9 cellular contexts compared by ENCODE assay signal in genomic region chr1:145286924-145287555, GRCh38. TPM values are rescaled to one million over a fixed set of nuclear protein-coding genes. Genes with fewer than 3 reads are reported as not detected.
A peak's percentile ranks its signal among the peaks of the same experiment; 100 is the strongest.
DNase-seq lines count a peak whose midpoint lies in the region; FAIRE-seq and TF ChIP-seq lines count a peak whose summit lies in the region.
"Not testable (repeated sequence)": the region's sequence is repeated elsewhere in the genome, so short reads cannot be mapped to it uniquely, and the experiment has no call there.
"Had no signal": no experiment of that assay in that cellular context is flagged by ENCODE, and none has a peak within 500 bp of the region (broad histone marks: within the 10 kb centered on the region; RNA-seq: fewer than 3 reads in every experiment).

No MANE protein-coding gene starts in this region.

- not testable (repeated sequence) for H3K36me3 ChIP-seq in WERI-Rb-1; H1 (ENCODE audit: control insufficient read depth in 2 of 4, insufficient read depth in 4 of 4, low read length in 3 of 4); neuron (ENCODE audit: insufficient read depth, low read length)

- not testable (repeated sequence) for TF ChIP-seq POLR2A in H1 (IDR thresholded peaks at IDR 0.05; ENCODE audit: control extremely low read depth in 1 of 2, low read depth in 2 of 2, low read length in 2 of 2)

- not testable (repeated sequence) for H3K9ac ChIP-seq in H1 (replicated peaks in 1 of 4; ENCODE audit: extremely low read depth in 1 of 4, low read depth in 3 of 4, low read length in 3 of 4)

- H3K79me2 ChIP-seq in H1 (ENCODE audit: control insufficient read depth in 1 of 2, insufficient read depth in 2 of 2, low read length in 2 of 2), result not testable (repeated sequence)

- not testable (repeated sequence) for H2BK12ac ChIP-seq in H1 (ENCODE audit: low read depth, low read length)

- TF ChIP-seq CTCF in C4-2B (conservative IDR thresholded peaks at IDR 0.05), result peak; percentile 20; the same call in 1 of the 2 replicates
- 0 out of 2 replicates have a peak, but pooled peaks have one; percentile 25 for TF ChIP-seq CTCF in WERI-Rb-1 (IDR thresholded peaks at IDR 0.05; ENCODE audit: low read depth, low read length)
- not testable (repeated sequence) for TF ChIP-seq CTCF in H1 (IDR thresholded peaks at IDR 0.05; ENCODE audit: control extremely low read depth in 1 of 3, insufficient read depth in 1 of 3, low read depth in 1 of 3, low read length in 3 of 3)

- not testable (repeated sequence) for TF ChIP-seq EP300 in H1 (IDR thresholded peaks at IDR 0.05; ENCODE audit: borderline replicate concordance in 1 of 2, low read depth in 2 of 2, low read length in 2 of 2)

- not testable (repeated sequence) for H2BK5ac ChIP-seq in H1 (ENCODE audit: low read depth, low read length)

- H2BK120ac ChIP-seq in H1 (replicated peaks; ENCODE audit: low read depth, low read length), result not testable (repeated sequence)

- H2AK5ac ChIP-seq in H1 (ENCODE audit: low read depth, low read length), result not testable (repeated sequence)

- not testable (repeated sequence) for H4K8ac ChIP-seq in H1 (ENCODE audit: extremely low read depth, insufficient read depth, low read length)

- H2AFZ ChIP-seq in H1 (ENCODE audit: low read length); neuron (ENCODE audit: low read depth, low read length): not testable (repeated sequence)

- not testable (repeated sequence) for H3K4me1 ChIP-seq in H1 (replicated peaks in 1 of 4; ENCODE audit: control insufficient read depth in 3 of 4, insufficient read depth in 4 of 4, low read length in 3 of 4); neuron (ENCODE audit: insufficient read depth, low read length)

- H4K5ac ChIP-seq in H1 (ENCODE audit: insufficient read length, low read depth, low read length), result not testable (repeated sequence)

- not testable (repeated sequence) for H3K23ac ChIP-seq in H1 (ENCODE audit: insufficient read length)

- POLR2A ChIA-PET in H1 (lab: Charles Lee; ENCODE audit: partially characterized antibody), result not testable (repeated sequence)

- not testable (repeated sequence) for H3K56ac ChIP-seq in H1 (replicated peaks; ENCODE audit: insufficient read length, low read depth, low read length)

- not testable (repeated sequence) for TF ChIP-seq RAD21 in H1 (IDR thresholded peaks at IDR 0.05 in 1 of 2, conservative IDR thresholded peaks at IDR 0.05 in 1 of 2; ENCODE audit: low read depth in 2 of 2, low read length in 2 of 2)

- H3K9me3 ChIP-seq in WERI-Rb-1 (ENCODE audit: severe bottlenecking); H1 (ENCODE audit: insufficient read depth in 2 of 2, low read depth in 1 of 2, low read length in 1 of 2); iPS-18c (ENCODE audit: control insufficient read depth, insufficient read depth, low read length); neuron (ENCODE audit: low read length): not testable (repeated sequence)

- H3K14ac ChIP-seq in H1 (ENCODE audit: insufficient read length), result not testable (repeated sequence)

- not testable (repeated sequence) for H2BK15ac ChIP-seq in H1 (ENCODE audit: low read length)

- H3K18ac ChIP-seq in H1 (ENCODE audit: extremely low read depth, low read length), result not testable (repeated sequence)

- WGBS in H1 (ENCODE audit: extremely low coverage in 1 of 2, insufficient coverage in 1 of 2, insufficient read length in 1 of 2, insufficient replicate concordance in 2 of 2, low coverage in 1 of 2, low lambda C conversion rate in 2 of 2, missing lambda C conversion rate in 1 of 2), 2 experiments, result 8% methylated on average over 2 of the region's 41 CpGs; no CpG with 5 or more reads in 1 of the 2 experiments

- H3K4me3 ChIP-seq in WERI-Rb-1 (ENCODE audit: low read depth, low read length) (peak overlapping the region; percentile 43), H1 (ENCODE audit: extremely low read depth in 1 of 4, insufficient read depth in 2 of 4, low read depth in 3 of 4, low read length in 4 of 4) (peak overlapping the region; percentile 21 to 59 (median 28); a peak in 7 of 8 replicates), iPS-18c (ENCODE audit: insufficient read depth, low read depth, low read length) (peak overlapping the region; percentile 50; the same call in 1 of the 2 replicates), neuron (ENCODE audit: low read length) (peak overlapping the region; percentile 44)

- H4K20me1 ChIP-seq in H1 (replicated peaks in 1 of 2; ENCODE audit: control insufficient read depth in 1 of 2, insufficient read depth in 2 of 2, low read length in 2 of 2), result not testable (repeated sequence)

- H3K4ac ChIP-seq in H1 (replicated peaks; ENCODE audit: insufficient read length, low read depth, low read length), result not testable (repeated sequence)

- DNase-seq in HT1080 (ENCODE audit: low read depth), result peak; percentile 5
- peak; percentile 59 for DNase-seq in WERI-Rb-1
- DNase-seq in activated naive CD4-positive, alpha-beta T cell treated with Interleukin-2 at 50 U/mL for 16 hours, result peak; percentile 30
- DNase-seq in H1 (ENCODE audit: low read depth in 1 of 2, low spot score in 2 of 2), result peak in 1 of 2 experiments; percentile 71
- DNase-seq in stimulated activated CD8-positive, alpha-beta memory T cell treated with anti-CD3 and anti-CD28 coated beads, Interleukin-4, amount 100 ng/mL, for 48 hours, result peak; percentile 39

- H3K27me3 ChIP-seq in WERI-Rb-1 (ENCODE audit: insufficient read depth, low read depth, severe bottlenecking); H1 (replicated peaks in 1 of 4; ENCODE audit: control insufficient read depth in 3 of 4, extremely low read depth in 1 of 4, insufficient read depth in 3 of 4, low read length in 3 of 4); neuron (ENCODE audit: insufficient read depth, low read length): not testable (repeated sequence)

- not testable (repeated sequence) for FAIRE-seq in H1 (lab: Jason Lieb, UNC)

- H3K23me2 ChIP-seq in H1 (ENCODE audit: low read depth, low read length), result not testable (repeated sequence)

- H3K79me1 ChIP-seq in H1 (ENCODE audit: low read depth, low read length), result not testable (repeated sequence)

- H3K27ac ChIP-seq in C4-2B (peak overlapping the region; percentile 49; the same call in 1 of the 2 replicates), WERI-Rb-1 (0 out of 2 replicates have a peak overlapping the region, but pooled peaks have one; percentile 2)
- H3K27ac ChIP-seq in H1 (ENCODE audit: low read depth, low read length), result not testable (repeated sequence)

- not testable (repeated sequence) for H2BK20ac ChIP-seq in H1 (ENCODE audit: low read length)

- not testable (repeated sequence) for H4K91ac ChIP-seq in H1 (replicated peaks; ENCODE audit: insufficient read length, low read length)

- not testable (repeated sequence) for H3K4me2 ChIP-seq in H1 (ENCODE audit: insufficient read depth in 1 of 2, low read depth in 2 of 2, low read length in 2 of 2)

- CTCF ChIA-PET in H1 (lab: Charles Lee; ENCODE audit: partially characterized antibody), result not testable (repeated sequence)

TF ChIP-seq in H1, 55 proteins besides CTCF, POLR2A, EP300 and RAD21:
- TF ChIP-seq KDM4A (IDR thresholded peaks at IDR 0.05; ENCODE audit: low read depth, low read length, severe bottlenecking) (peak; percentile 27), TAF1 (IDR thresholded peaks at IDR 0.05; ENCODE audit: low read depth, low read length) (0 out of 2 replicates have a peak, but pooled peaks have one; percentile 10)

RNA-seq across cellular contexts. Expression of gene PPIAL4D, which starts 45.1 kb away (rescaled TPM):
- total RNA-seq in HT1080 (2014; rRNA removed; shearing (Covaris generic)), result not detected in 2 replicates
- polyA plus RNA-seq in HT1080 (2015; cell fraction: cytosol; rRNA removed), result not detected in 2 replicates
- not detected in 2 replicates for polyA plus RNA-seq in HT1080 (2015; cell fraction: nucleus; rRNA removed)
- not detected in 2 replicates for total RNA-seq in H1 (2021; fragmentation: NEBNext Ultra II Directional; extraction: Animal tissue kit (Norgen Biotek cat#: 25700))
- not detected in 2 replicates for polyA plus RNA-seq in H1 (2011; rRNA removed)
- not detected for polyA plus RNA-seq in H1 (2011; cell fraction: cytosol; rRNA removed)
- polyA plus RNA-seq in H1 (2011; cell fraction: nucleus; rRNA removed), result not detected
- polyA plus RNA-seq in H1 (2012, experiment 1 of 2), result not detected in 4 replicates
- not detected for polyA plus RNA-seq in H1 (2012, experiment 2 of 2)
- polyA plus RNA-seq in H1 (2013, experiment 1 of 2), result not detected
- polyA plus RNA-seq in H1 (2013, experiment 2 of 2), result not detected
- not detected in 2 replicates for polyA minus RNA-seq in H1 (2011; rRNA and poly(A)+ RNA removed)
- polyA minus RNA-seq in H1 (2011; cell fraction: cytosol; rRNA and poly(A)+ RNA removed), result not detected
- not detected for polyA minus RNA-seq in H1 (2011; cell fraction: nucleus; rRNA and poly(A)+ RNA removed)
- polyA plus RNA-seq: adipose tissue had no signal
